ENCODE assay signal across 1 cellular context in genomic region chr2:69830906-69831241, GRCh38.
TF ChIP-seq lines count a peak whose summit lies in the region.

No MANE protein-coding gene starts in this region.

TF ChIP-seq in K562, 482 proteins besides CTCF, POLR2A, EP300 and RAD21:
- TF ChIP-seq PKNOX1 (IDR thresholded peaks at IDR 0.05), result peak; percentile 62; the same call in 1 of the 2 replicates
- peak; percentile 29; the same call in 1 of the 2 replicates for TF ChIP-seq BCOR (IDR thresholded peaks at IDR 0.05)
- TF ChIP-seq ADNP (tag; IDR thresholded peaks at IDR 0.05), result peak; percentile 57; the same call in 1 of the 2 replicates
